In the genomic region with DNA sequence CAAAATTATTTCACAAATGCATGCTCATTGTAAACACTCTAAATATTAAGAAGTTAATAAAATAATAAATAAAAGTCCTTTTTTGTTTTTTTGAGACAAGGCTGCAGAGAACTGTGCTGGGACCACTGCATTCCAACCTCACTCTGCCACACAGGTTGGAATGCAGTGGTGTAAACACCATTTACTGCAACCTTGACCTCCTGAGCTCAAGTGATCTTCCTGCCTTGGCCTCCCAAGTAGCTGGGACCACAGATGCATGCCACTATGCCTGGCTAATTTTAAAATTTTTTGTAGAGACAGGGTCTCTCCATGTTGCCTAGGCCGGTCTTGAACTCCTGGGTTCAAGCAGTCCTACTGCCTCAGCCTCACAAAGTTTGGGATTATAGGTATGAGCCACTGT, we compare ENCODE assay signal across 1 cellular context.
TF ChIP-seq lines count a peak whose summit lies in the region.

No MANE protein-coding gene starts in this region.

TF ChIP-seq in HepG2, 621 proteins besides CTCF, POLR2A, EP300 and RAD21 (continued from another document):
- TF ChIP-seq, protein P1, sequence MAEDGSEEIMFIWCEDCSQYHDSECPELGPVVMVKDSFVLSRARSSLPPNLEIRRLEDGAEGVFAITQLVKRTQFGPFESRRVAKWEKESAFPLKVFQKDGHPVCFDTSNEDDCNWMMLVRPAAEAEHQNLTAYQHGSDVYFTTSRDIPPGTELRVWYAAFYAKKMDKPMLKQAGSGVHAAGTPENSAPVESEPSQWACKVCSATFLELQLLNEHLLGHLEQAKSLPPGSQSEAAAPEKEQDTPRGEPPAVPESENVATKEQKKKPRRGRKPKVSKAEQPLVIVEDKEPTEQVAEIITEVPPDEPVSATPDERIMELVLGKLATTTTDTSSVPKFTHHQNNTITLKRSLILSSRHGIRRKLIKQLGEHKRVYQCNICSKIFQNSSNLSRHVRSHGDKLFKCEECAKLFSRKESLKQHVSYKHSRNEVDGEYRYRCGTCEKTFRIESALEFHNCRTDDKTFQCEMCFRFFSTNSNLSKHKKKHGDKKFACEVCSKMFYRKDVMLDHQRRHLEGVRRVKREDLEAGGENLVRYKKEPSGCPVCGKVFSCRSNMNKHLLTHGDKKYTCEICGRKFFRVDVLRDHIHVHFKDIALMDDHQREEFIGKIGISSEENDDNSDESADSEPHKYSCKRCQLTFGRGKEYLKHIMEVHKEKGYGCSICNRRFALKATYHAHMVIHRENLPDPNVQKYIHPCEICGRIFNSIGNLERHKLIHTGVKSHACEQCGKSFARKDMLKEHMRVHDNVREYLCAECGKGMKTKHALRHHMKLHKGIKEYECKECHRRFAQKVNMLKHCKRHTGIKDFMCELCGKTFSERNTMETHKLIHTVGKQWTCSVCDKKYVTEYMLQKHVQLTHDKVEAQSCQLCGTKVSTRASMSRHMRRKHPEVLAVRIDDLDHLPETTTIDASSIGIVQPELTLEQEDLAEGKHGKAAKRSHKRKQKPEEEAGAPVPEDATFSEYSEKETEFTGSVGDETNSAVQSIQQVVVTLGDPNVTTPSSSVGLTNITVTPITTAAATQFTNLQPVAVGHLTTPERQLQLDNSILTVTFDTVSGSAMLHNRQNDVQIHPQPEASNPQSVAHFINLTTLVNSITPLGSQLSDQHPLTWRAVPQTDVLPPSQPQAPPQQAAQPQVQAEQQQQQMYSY (CRISPR knock-in tag; IDR thresholded peaks at IDR 0.05), result no peak
- TF ChIP-seq XBP1 (CRISPR knock-in tag; IDR thresholded peaks at IDR 0.05) (no peak), RAD51 (IDR thresholded peaks at IDR 0.05; ENCODE audit: borderline replicate concordance) (no peak), ZNF33B (CRISPR knock-in tag; IDR thresholded peaks at IDR 0.05) (no peak)
- TF ChIP-seq, protein P2, sequence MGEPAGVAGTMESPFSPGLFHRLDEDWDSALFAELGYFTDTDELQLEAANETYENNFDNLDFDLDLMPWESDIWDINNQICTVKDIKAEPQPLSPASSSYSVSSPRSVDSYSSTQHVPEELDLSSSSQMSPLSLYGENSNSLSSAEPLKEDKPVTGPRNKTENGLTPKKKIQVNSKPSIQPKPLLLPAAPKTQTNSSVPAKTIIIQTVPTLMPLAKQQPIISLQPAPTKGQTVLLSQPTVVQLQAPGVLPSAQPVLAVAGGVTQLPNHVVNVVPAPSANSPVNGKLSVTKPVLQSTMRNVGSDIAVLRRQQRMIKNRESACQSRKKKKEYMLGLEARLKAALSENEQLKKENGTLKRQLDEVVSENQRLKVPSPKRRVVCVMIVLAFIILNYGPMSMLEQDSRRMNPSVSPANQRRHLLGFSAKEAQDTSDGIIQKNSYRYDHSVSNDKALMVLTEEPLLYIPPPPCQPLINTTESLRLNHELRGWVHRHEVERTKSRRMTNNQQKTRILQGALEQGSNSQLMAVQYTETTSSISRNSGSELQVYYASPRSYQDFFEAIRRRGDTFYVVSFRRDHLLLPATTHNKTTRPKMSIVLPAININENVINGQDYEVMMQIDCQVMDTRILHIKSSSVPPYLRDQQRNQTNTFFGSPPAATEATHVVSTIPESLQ (CRISPR knock-in tag; conservative IDR thresholded peaks at IDR 0.05), result no peak
